Comparison of ENCODE assay signal across 1 cellular context in the genomic region with DNA sequence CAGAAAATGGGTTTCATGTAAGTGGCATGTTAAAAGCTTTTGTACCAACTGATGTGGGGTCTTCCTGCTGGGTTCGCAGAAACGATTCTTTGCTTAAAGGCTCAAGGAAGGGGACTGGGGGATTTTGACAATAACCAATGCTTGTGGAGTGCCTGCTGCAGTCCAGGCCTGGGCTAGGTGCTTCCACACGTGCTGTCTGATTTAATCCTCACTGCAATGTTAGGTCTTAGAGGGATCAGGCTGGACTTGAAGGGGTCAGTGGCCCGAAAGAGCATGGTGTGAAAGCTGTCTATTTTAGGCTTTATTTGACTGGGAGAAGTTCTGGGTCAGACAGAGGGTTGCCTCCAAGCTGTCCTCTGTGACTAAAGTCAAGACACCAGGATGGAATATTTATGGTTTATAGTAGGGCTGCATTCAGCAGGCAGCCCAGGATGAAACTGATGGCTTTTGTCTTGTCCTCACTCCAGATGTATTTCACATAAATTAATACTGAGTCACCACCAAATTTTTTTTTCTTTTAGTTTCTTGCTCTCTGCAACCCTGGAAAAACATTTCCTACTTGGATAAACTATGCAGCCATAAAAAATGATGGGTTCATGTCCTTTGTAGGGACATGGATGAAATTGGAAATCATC.
TF ChIP-seq lines count a peak whose summit lies in the region.

No MANE protein-coding gene starts in this region.

TF ChIP-seq in HepG2, 621 proteins besides CTCF, POLR2A, EP300 and RAD21 (continued from another document):
- TF ChIP-seq ZNF687 (CRISPR knock-in tag; IDR thresholded peaks at IDR 0.05) (no peak), ZSCAN31 (CRISPR knock-in tag; IDR thresholded peaks at IDR 0.05; ENCODE audit: low read depth) (no peak), KDM6A (CRISPR knock-in tag; IDR thresholded peaks at IDR 0.05; ENCODE audit: low read depth) (no peak), ARID4A (CRISPR knock-in tag; IDR thresholded peaks at IDR 0.05; ENCODE audit: borderline replicate concordance) (no peak)
